Comparison of ENCODE assay signal across 8 cellular contexts in genomic region chr2:177264539-177265385, GRCh38.
A peak's percentile ranks its signal among the peaks of the same experiment; 100 is the strongest.
DNase-seq lines count a peak whose midpoint lies in the region; ATAC-seq and TF ChIP-seq lines count a peak whose summit lies in the region.

NFE2L2 (minus strand) TSS chr2:177264727; CDS start chr2:177264576, 151 bp downstream.

- peaks cover 51% of the 10 kb centered on the region for H3K4me1 Mint-ChIP-seq in activated naive CD4-positive, alpha-beta T cell treated with anti-CD3 and anti-CD28 coated beads, Interleukin-2, amount 50 U/mL, for 24 hours

- no peaks in the 10 kb centered on the region for H3K27me3 Mint-ChIP-seq in activated naive CD4-positive, alpha-beta T cell treated with anti-CD3 and anti-CD28 coated beads, Interleukin-2, amount 50 U/mL, for 24 hours

- H3K36me3 Mint-ChIP-seq in activated naive CD4-positive, alpha-beta T cell treated with anti-CD3 and anti-CD28 coated beads, Interleukin-2, amount 50 U/mL, for 24 hours = peaks cover 11% of the 10 kb centered on the region

- POLR2A ChIA-PET in GM10248 (lab: Yijun Ruan, JAX) = interaction anchor here (0.7 to 1.9 kb wide), 12 partner anchors 9 to 100 kb away, joined by 3 to 9 read pairs (median 4); partner anchors contain the start of gene HNRNPA3

- TF ChIP-seq CTCF in GM10248 (IDR thresholded peaks at IDR 0.05; ENCODE audit: control extremely low read depth, extremely low read depth, low read depth, missing control alignments) = no peak

- DNase-seq in GM10248 (ENCODE audit: extremely low spot score) (peak; percentile 95), NCI-H1048 (lab: John Stamatoyannopoulos, UW) (peak; percentile 44), SKM-1 (lab: John Stamatoyannopoulos, UW; ENCODE audit: unreplicated experiment) (peak; percentile 72), globus pallidus (ENCODE audit: low spot score) (peak; percentile 95), nucleus accumbens (lab: John Stamatoyannopoulos, UW) (peak in 55 of 56 donors; percentile 56 to 97 (median 86)), superior temporal gyrus (ENCODE audit: extremely low spot score) (peak; percentile 82)

- peak; percentile 61 for ATAC-seq in HG02571 (IDR thresholded peaks at IDR 0.05; ENCODE audit: unreplicated experiment)

- H3K9me3 Mint-ChIP-seq in activated naive CD4-positive, alpha-beta T cell treated with anti-CD3 and anti-CD28 coated beads, Interleukin-2, amount 50 U/mL, for 24 hours = no peaks in the 10 kb centered on the region

- H3K4me3 Mint-ChIP-seq in activated naive CD4-positive, alpha-beta T cell treated with anti-CD3 and anti-CD28 coated beads, Interleukin-2, amount 50 U/mL, for 24 hours = peak within 1 kb of the TSS; percentile 96

- H3K27ac Mint-ChIP-seq in activated naive CD4-positive, alpha-beta T cell treated with anti-CD3 and anti-CD28 coated beads, Interleukin-2, amount 50 U/mL, for 24 hours = peak within 1 kb of the TSS; percentile 99

- CTCF ChIA-PET in GM10248 (lab: Yijun Ruan, JAX) = interaction anchor here (0.7 to 8.2 kb wide), 37 partner anchors 9 to 453 kb away, joined by 3 to 53 read pairs (median 4); partner anchors contain the start of genes AGPS and HNRNPA3

Comparison
In these comparisons a context has a peak if more than half of its experiments do, and no peak if none do; other contexts are left out.
1. Peak in every context shown above with its lines: DNase-seq and ATAC-seq.
2. DNase-seq: peak in every context shown above with its lines; median percentile 95 in GM10248; 95 in globus pallidus; 86 in nucleus accumbens; 82 in superior temporal gyrus; 72 in SKM-1; 44 in NCI-H1048.